ENCODE assay signal across 32 cellular contexts in the genomic region with DNA sequence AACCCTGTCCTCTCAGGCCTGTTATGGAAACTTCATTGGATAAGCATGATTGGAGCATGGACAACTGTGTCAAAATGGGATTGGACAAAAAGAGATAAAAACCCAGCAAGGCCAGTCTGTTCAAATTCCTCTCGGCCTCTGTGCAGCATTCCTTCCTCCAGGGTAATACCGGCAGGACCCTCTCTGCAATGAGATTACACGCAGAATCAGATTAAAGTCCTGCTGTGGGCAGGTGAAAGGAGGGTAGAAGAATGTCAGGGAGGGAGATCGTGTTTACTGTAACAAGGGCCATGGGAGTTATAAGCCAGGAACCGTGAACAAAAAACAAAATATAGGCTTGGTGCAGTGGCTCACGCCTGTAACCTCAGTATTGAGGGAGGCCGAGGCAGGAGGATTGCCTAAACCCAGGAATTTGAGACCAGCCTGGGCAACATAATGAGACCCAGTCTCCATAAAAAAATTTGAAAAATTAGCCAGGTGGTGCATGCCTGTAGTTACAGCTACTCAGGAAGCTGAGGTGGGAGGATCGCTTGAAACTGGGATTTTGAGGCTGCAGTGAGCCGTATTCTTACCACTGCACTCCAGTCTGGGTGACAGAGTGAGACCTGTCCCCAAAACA. TPM values are rescaled to one million over a fixed set of nuclear protein-coding genes. Genes with fewer than 3 reads are reported as not detected.
"Had no signal": no experiment of that assay in that cellular context is flagged by ENCODE, and none has a peak within 500 bp of the region (broad histone marks: within the 10 kb centered on the region; RNA-seq: fewer than 3 reads in every experiment).

No MANE protein-coding gene starts in this region.

- H3K4me3 ChIP-seq: SJSA1 had no signal

- DNase-seq: activated CD4-positive, alpha-beta T cell treated with anti-CD3 and anti-CD28 coated beads for 48 hours; activated CD4-positive, alpha-beta T cell treated with anti-CD3 and anti-CD28 coated beads, Interleukin-2, amount 50 U/mL, for 4 hours; activated CD4-positive, CD25-positive, alpha-beta regulatory T cell treated with anti-CD3 and anti-CD28 coated beads, Interleukin-2, amount 50 U/mL, for 72 hours; activated CD8-positive, alpha-beta memory T cell treated with anti-CD3 and anti-CD28 coated beads, Interleukin-2, amount 10 ng/mL, durations not matched to agents 7 days and 5 days; activated effector memory CD4-positive, alpha-beta T cell treated with Interleukin-2 at 50 U/mL for 16 hours; activated naive CD4-positive, alpha-beta T cell treated with Interleukin-2 at 50 U/mL for 16 hours; activated T-cell treated with anti-CD3 and anti-CD28 coated beads, Interleukin-2, amount 50 U/mL, for 24 hours; amygdala; caudate nucleus; Kasumi-1; KBM-7; NCI-H1048; NCI-H1930; NCI-H2171 treated with DMSO at 0.1 percent for 48 hours; NCI-H226; NCI-H526; NCI-H774; NK-92 treated with Interleukin-12 subunit alpha and Interleukin-12 subunit beta, amount 100 ng/mL, for 24 hours; OCI-M1; Right ventricle myocardium superior; RPMI8226; T-helper 9 cell had no signal

- H3K27ac ChIP-seq: SJSA1 had no signal

- H3K27me3 ChIP-seq: SJSA1 had no signal

- H3K36me3 Mint-ChIP-seq: activated CD8-positive, alpha-beta memory T cell treated with anti-CD3 and anti-CD28 coated beads, Interleukin-2, amount 10 ng/mL, durations not matched to agents 7 days and 5 days; activated naive CD8-positive, alpha-beta T cell had no signal

- ATAC-seq: activated CD8-positive, alpha-beta memory T cell treated with anti-CD3 and anti-CD28 coated beads, Interleukin-2, amount 10 ng/mL, durations not matched to agents 7 days and 5 days; Panc1; SK-N-SH treated with all-trans-retinoic acid at 6 μM for 48 hours; WTC11 had no signal

- H3K27ac Mint-ChIP-seq: activated CD8-positive, alpha-beta memory T cell treated with anti-CD3 and anti-CD28 coated beads, Interleukin-2, amount 10 ng/mL, durations not matched to agents 7 days and 5 days; activated naive CD8-positive, alpha-beta T cell; activated T-cell treated with anti-CD3 and anti-CD28 coated beads, Interleukin-2, amount 50 U/mL, for 24 hours; activated T-helper 1 cell treated with anti-CD3 and anti-CD28 coated beads, Interleukin-12 subunit alpha, Interleukin-12 subunit beta, Interleukin-2, Interleukin-4 antibody, amounts not matched to agents 30 ng/mL and 10 ng/mL and 1 ng/mL, durations not matched to agents 14 hours and 24 hours and 36 hours; brain; T-helper 1 cell treated with Interleukin-12 subunit alpha and Interleukin-12 subunit beta and Interleukin-4 antibody, amounts not matched to agents 30 μg/mL and 1 μg/mL, for 36 hours; WTC11 had no signal

- H3K9me3 ChIP-seq: SJSA1 had no signal

- H3K4me3 Mint-ChIP-seq: activated CD8-positive, alpha-beta memory T cell treated with anti-CD3 and anti-CD28 coated beads, Interleukin-2, amount 10 ng/mL, durations not matched to agents 7 days and 5 days; activated naive CD8-positive, alpha-beta T cell; activated T-cell treated with anti-CD3 and anti-CD28 coated beads, Interleukin-2, amount 50 U/mL, for 24 hours; activated T-helper 1 cell treated with anti-CD3 and anti-CD28 coated beads, Interleukin-12 subunit alpha, Interleukin-12 subunit beta, Interleukin-2, Interleukin-4 antibody, amounts not matched to agents 30 ng/mL and 10 ng/mL and 1 ng/mL, durations not matched to agents 14 hours and 24 hours and 36 hours; brain; T-helper 1 cell treated with Interleukin-12 subunit alpha and Interleukin-12 subunit beta and Interleukin-4 antibody, amounts not matched to agents 30 μg/mL and 1 μg/mL, for 36 hours; WTC11 had no signal

RNA-seq across cellular contexts. Expression of gene CTRC, which starts 34.2 kb away (rescaled TPM):
- total RNA-seq: astrocyte, NCI-H460, Right ventricle myocardium superior, SJSA1 had no signal

RNA-seq across cellular contexts. Expression of gene CELA2A, which starts 52.5 kb away (rescaled TPM):
- total RNA-seq: activated CD8-positive, alpha-beta memory T cell treated with anti-CD3 and anti-CD28 coated beads, Interleukin-2, amount 10 ng/mL, durations not matched to agents 7 days and 5 days; activated T-helper 1 cell treated with anti-CD3 and anti-CD28 coated beads, Interleukin-12 subunit alpha, Interleukin-12 subunit beta, Interleukin-2, Interleukin-4 antibody, amounts not matched to agents 30 ng/mL and 10 ng/mL and 1 ng/mL, durations not matched to agents 14 hours and 24 hours and 36 hours; astrocyte; NCI-H460; Right ventricle myocardium superior; SJSA1 had no signal
